ENCODE assay signal across 21 cellular contexts in the genomic region with DNA sequence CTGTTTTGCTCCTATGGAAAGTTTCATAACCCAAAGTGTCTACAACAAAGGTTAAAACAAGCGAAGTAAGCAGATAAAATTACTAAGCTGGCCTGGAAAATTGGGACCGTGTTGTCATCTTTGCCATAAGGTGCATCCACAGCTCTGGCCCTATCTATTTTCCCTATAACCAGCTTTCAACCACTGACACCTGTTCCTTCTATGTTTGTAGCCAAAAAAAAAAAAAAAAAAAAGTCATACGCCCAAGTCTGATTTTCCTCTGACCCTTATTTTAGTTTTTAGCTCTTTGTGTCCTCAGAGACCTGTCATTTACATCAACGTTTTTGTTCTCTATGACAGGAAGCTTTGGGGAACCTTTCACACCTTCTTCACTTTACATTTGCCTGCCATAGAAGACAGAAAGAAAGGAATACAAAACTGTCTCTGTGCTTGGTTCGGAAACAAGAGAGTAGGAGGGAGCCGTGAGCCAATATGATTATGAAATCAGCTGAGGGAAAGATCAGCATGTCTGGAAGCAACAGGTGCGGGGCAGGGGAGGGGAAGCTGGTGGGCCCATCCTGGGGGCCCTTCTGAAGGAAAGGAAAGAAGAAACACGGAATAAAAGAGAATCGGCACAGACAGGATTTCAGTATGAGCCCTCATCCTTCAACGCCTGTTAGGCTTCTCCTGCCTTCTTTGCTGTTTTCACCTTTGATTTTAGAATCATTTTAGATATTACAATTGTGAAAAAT.
"Had no signal": no experiment of that assay in that cellular context is flagged by ENCODE, and none has a peak within 500 bp of the region (broad histone marks: within the 10 kb centered on the region; RNA-seq: fewer than 3 reads in every experiment).

No MANE protein-coding gene starts in this region.

- H3K9me3 ChIP-seq: gastrocnemius medialis, left ventricle myocardium inferior, prostate gland, right atrium auricular region, upper lobe of right lung had no signal

- H3K4me1 ChIP-seq: prostate gland, right atrium auricular region, upper lobe of right lung had no signal

- ATAC-seq: activated CD8-positive, alpha-beta memory T cell treated with anti-CD3 and anti-CD28 coated beads, Interleukin-2, amount 10 ng/mL, durations not matched to agents 7 days and 5 days; stimulated activated effector memory CD8-positive, alpha-beta T cell treated with anti-CD3 and anti-CD28 coated beads, Interleukin-12 subunit alpha, Interleukin-12 subunit beta, amount 100 ng/mL, for 72 hours; upper lobe of right lung had no signal

- H3K9ac ChIP-seq: neural progenitor cell had no signal

- H2AFZ ChIP-seq: neural progenitor cell had no signal

- H3K27ac ChIP-seq: left ventricle myocardium inferior, neural progenitor cell, prostate gland, right atrium auricular region, upper lobe of right lung had no signal

- H3K27me3 ChIP-seq: neural progenitor cell, right atrium auricular region, upper lobe of right lung had no signal

- H3K4me2 ChIP-seq: neural progenitor cell had no signal

- DNase-seq: activated CD4-positive, alpha-beta memory T cell treated with anti-CD3 and anti-CD28 coated beads, Interleukin-2, amount 10 ng/mL, durations not matched to agents 7 days and 5 days; activated CD4-positive, alpha-beta T cell treated with anti-CD3 and anti-CD28 coated beads for 48 hours; activated CD4-positive, CD25-positive, alpha-beta regulatory T cell; activated CD8-positive, alpha-beta memory T cell treated with anti-CD3 and anti-CD28 coated beads, Interleukin-2, amount 10 ng/mL, durations not matched to agents 7 days and 5 days; activated naive CD4-positive, alpha-beta T cell; anterior cingulate cortex; cortex of kidney; erythroblast; gastrocnemius medialis; head of caudate nucleus; kidney; left ventricle myocardium inferior; mammary epithelial cell; naive B cell; small intestine; stimulated activated CD4-positive, alpha-beta T cell treated with anti-CD3 and anti-CD28 coated beads, Interleukin-4, amount 100 ng/mL, for 24 hours; upper lobe of right lung had no signal

- H3K36me3 ChIP-seq: gastrocnemius medialis, left ventricle myocardium inferior, neural progenitor cell, prostate gland, right atrium auricular region, upper lobe of right lung had no signal

- H3K4me3 ChIP-seq: gastrocnemius medialis, left ventricle myocardium inferior, neural progenitor cell, prostate gland, right atrium auricular region, upper lobe of right lung had no signal
